Comparison of ENCODE assay signal across 1 cellular context in the genomic region with DNA sequence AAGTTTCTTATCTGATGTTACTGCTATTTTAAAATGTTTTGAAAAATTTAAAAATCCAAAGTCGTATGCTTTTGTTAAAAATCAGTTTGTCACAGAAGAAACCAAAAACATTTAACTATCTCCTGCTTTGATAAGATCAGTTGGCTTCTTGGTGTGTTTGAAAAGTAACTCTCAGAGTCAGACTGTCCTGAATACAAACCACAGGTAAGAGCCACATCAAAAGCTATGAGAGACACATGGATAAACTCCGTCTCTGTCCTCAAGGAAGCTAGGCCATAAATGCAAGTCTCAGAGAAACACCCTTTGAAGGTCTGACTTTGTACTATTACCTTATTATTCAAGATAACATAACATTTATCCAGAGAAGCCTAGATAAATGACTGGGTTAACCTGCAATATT.
TF ChIP-seq lines count a peak whose summit lies in the region.

No MANE protein-coding gene starts in this region.

TF ChIP-seq in SK-N-SH, 30 proteins besides CTCF, POLR2A, EP300 and RAD21 (continued from another document):
- TF ChIP-seq USF1 (IDR thresholded peaks at IDR 0.05; ENCODE audit: borderline replicate concordance, low read depth) (no peak), SIN3A (IDR thresholded peaks at IDR 0.05; ENCODE audit: borderline replicate concordance, low read depth, low read length) (no peak), NFIC (IDR thresholded peaks at IDR 0.05; ENCODE audit: borderline replicate concordance) (no peak), FOXM1 (IDR thresholded peaks at IDR 0.05; ENCODE audit: low read depth) (no peak), TCF12 (IDR thresholded peaks at IDR 0.05) (no peak), IRF3 (IDR thresholded peaks at IDR 0.05; ENCODE audit: low read depth, low read length) (no peak)
TF ChIP-seq in SK-N-SH: peak in this region for 0.
